17 cellular contexts compared by ENCODE assay signal in the genomic region with DNA sequence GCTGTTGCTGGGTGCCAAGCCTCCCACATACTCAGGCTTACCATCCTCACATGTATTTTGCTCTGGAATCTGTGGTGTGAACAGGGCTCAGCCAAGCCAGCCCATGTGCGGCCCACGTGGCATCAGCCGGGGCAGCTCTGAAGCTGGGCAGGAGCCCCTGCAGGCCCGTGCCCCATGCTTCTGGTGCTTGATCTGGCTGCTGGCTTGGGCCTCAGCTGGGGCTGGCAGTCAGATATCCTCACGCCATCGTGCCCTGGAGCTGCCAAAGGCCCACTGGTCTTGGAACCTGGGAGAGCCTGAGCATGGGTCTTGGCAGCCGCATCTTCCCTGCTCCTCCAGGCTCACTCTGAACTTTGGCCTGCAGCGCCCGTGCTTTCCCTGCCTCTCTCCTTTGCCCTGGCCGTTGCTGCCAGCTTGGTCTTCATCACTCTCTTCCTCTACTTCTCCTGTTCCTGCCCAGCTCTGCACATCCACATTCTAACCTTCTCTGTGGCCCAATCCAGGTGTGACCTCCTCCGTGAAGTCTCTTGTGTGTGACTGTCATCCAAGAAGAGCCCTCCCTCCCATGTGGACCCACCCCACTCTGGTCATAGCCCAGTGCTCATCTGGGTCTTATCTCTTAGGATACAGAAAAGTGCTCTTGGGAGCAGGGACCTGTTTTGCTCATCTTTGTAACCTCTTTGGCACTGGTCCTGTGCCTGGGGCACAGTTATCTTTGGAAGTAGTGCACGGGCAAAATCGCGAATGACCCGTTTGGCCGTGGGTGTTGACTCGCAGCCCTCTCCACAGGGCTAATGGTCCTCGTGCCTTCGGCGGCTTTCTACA.
"Had no signal": no experiment of that assay in that cellular context is flagged by ENCODE, and none has a peak within 500 bp of the region (broad histone marks: within the 10 kb centered on the region; RNA-seq: fewer than 3 reads in every experiment).

No MANE protein-coding gene starts in this region.

- ATAC-seq: mucosa of descending colon; natural killer cell treated with Interleukin-12 subunit alpha and Interleukin-12 subunit beta and Interleukin-15 and Interleukin-18, amount 100 ng/mL, for 72 hours had no signal

- H3K4me1 Mint-ChIP-seq: WTC11 had no signal

- H3K36me3 Mint-ChIP-seq: WTC11 had no signal

- H3K9me3 Mint-ChIP-seq: activated naive CD8-positive, alpha-beta T cell treated with anti-CD3 and anti-CD28 coated beads for 36 hours; activated T-helper 2 cell treated with anti-CD3 and anti-CD28 coated beads, Interferon-gamma antibody, Interleukin-2, Interleukin-4, amounts not matched to agents 10 μg/mL and 5 μg/mL and 100 μg/mL, durations not matched to agents 14 hours and 24 hours and 36 hours; natural killer cell treated with Interleukin-12 subunit alpha and Interleukin-12 subunit beta and Interleukin-15 and Interleukin-18, amount 100 ng/mL, for 72 hours; WTC11 had no signal

- H3K9me3 ChIP-seq: breast epithelium, heart left ventricle, mucosa of descending colon, ovary, tibial artery, vagina had no signal

- DNase-seq: activated CD4-positive, alpha-beta T cell treated with anti-CD3 and anti-CD28 coated beads, Interleukin-2, amount 10 ng/mL, durations not matched to agents 24 days and 14 days; activated CD8-positive, alpha-beta memory T cell treated with anti-CD3 and anti-CD28 coated beads for 24 hours; activated naive CD8-positive, alpha-beta T cell treated with anti-CD3 and anti-CD28 coated beads for 36 hours; anterior cingulate cortex; foreskin melanocyte; heart left ventricle; mammary epithelial cell; ovary; retina; tibial artery had no signal

- H3K27me3 Mint-ChIP-seq: activated CD4-positive, alpha-beta T cell treated with anti-CD3 and anti-CD28 coated beads, Interleukin-2, amount 10 ng/mL, durations not matched to agents 24 days and 14 days; activated naive CD8-positive, alpha-beta T cell treated with anti-CD3 and anti-CD28 coated beads for 36 hours; natural killer cell treated with Interleukin-12 subunit alpha and Interleukin-12 subunit beta and Interleukin-15 and Interleukin-18, amount 100 ng/mL, for 72 hours had no signal

- H3K4me3 ChIP-seq: breast epithelium, heart left ventricle, mucosa of descending colon, ovary, skin epidermis, tibial artery, vagina had no signal

- H3K27me3 ChIP-seq: breast epithelium, heart left ventricle, ovary, tibial artery, vagina had no signal

- H3K4me1 ChIP-seq: breast epithelium had no signal

- H3K36me3 ChIP-seq: breast epithelium, ovary had no signal

- H3K27ac ChIP-seq: heart left ventricle, ovary, skin epidermis, tibial artery, vagina had no signal

- H3K4me3 Mint-ChIP-seq: activated CD4-positive, alpha-beta T cell treated with anti-CD3 and anti-CD28 coated beads, Interleukin-2, amount 10 ng/mL, durations not matched to agents 24 days and 14 days; activated naive CD8-positive, alpha-beta T cell treated with anti-CD3 and anti-CD28 coated beads for 36 hours; natural killer cell treated with Interleukin-12 subunit alpha and Interleukin-12 subunit beta and Interleukin-15 and Interleukin-18, amount 100 ng/mL, for 72 hours; WTC11 had no signal

- H3K27ac Mint-ChIP-seq: activated CD4-positive, alpha-beta T cell treated with anti-CD3 and anti-CD28 coated beads, Interleukin-2, amount 10 ng/mL, durations not matched to agents 24 days and 14 days; activated naive CD8-positive, alpha-beta T cell treated with anti-CD3 and anti-CD28 coated beads for 36 hours; activated T-helper 2 cell treated with anti-CD3 and anti-CD28 coated beads, Interferon-gamma antibody, Interleukin-2, Interleukin-4, amounts not matched to agents 10 μg/mL and 5 μg/mL and 100 μg/mL, durations not matched to agents 14 hours and 24 hours and 36 hours; natural killer cell treated with Interleukin-12 subunit alpha and Interleukin-12 subunit beta and Interleukin-15 and Interleukin-18, amount 100 ng/mL, for 72 hours had no signal
